ENCODE assay signal across 19 cellular contexts in genomic region chr3:117404153-117404552, GRCh38.
DNase-seq lines count a peak whose midpoint lies in the region; ATAC-seq and TF ChIP-seq lines count a peak whose summit lies in the region.
"Had no signal": no experiment of that assay in that cellular context is flagged by ENCODE, and none has a peak within 500 bp of the region (broad histone marks: within the 10 kb centered on the region; RNA-seq: fewer than 3 reads in every experiment).

No MANE protein-coding gene starts in this region.

- DNase-seq in RWPE2 (ENCODE audit: low spot score): no peak
- no peak for DNase-seq in omental fat pad (ENCODE audit: low spot score)
- no peak for DNase-seq in effector memory CD4-positive, alpha-beta T cell
- DNase-seq in CD4-positive, alpha-beta T cell: no peak
- DNase-seq in HuH-7 (ENCODE audit: low spot score): no peak
- DNase-seq: Caco-2; CD4-positive, alpha-beta memory T cell; DMS 273 treated with DMSO at 0.1 percent for 48 hours; DND-41; MG63; NCI-H1048; NCI-H1417 treated with DMSO at 0.1 percent for 48 hours; PC-9; RPMI8226; SIG-M5; T-cell had no signal

- H3K4me2 ChIP-seq in DOHH2 (ENCODE audit: low read length): peak overlapping the region; percentile 37
- H3K4me2 ChIP-seq: PC-9 had no signal

- TF ChIP-seq CTCF in DOHH2 (IDR thresholded peaks at IDR 0.05; ENCODE audit: low read depth, low read length, poor library complexity, severe bottlenecking): no peak
- TF ChIP-seq CTCF in RWPE2 (IDR thresholded peaks at IDR 0.05; ENCODE audit: poor library complexity, severe bottlenecking): no peak
- no peak for TF ChIP-seq CTCF in omental fat pad (IDR thresholded peaks at IDR 0.05)
- TF ChIP-seq CTCF in CD4-positive, alpha-beta T cell (IDR thresholded peaks at IDR 0.05): no peak

- no peak overlapping the region for H3K4me3 Mint-ChIP-seq in CD4-positive, alpha-beta T cell
- H3K4me3 Mint-ChIP-seq: CD4-positive, alpha-beta memory T cell; T-cell had no signal

- peaks cover 15% of the 10 kb centered on the region for H3K4me1 ChIP-seq in DOHH2 (ENCODE audit: control insufficient read depth, low read length)
- H3K4me1 ChIP-seq in RWPE2 (ENCODE audit: insufficient read depth, poor library complexity, severe bottlenecking): peaks cover 10% of the 10 kb centered on the region
- peaks cover 31% of the 10 kb centered on the region for H3K4me1 ChIP-seq in endocrine pancreas (ENCODE audit: control insufficient read depth, insufficient read depth, low read length)
- H3K4me1 ChIP-seq in effector memory CD4-positive, alpha-beta T cell (ENCODE audit: control insufficient read depth, insufficient read depth, low read length, poor library complexity, severe bottlenecking): no peaks in the 10 kb centered on the region
- H3K4me1 ChIP-seq: Caco-2 had no signal

- no peak overlapping the region for H3K9ac ChIP-seq in endocrine pancreas (ENCODE audit: control insufficient read depth, insufficient read depth, low read length)

- ATAC-seq in RWPE2 (ENCODE audit: low read depth): peak; percentile 65; the same call in 2 of the 3 replicates
- ATAC-seq in omental fat pad (ENCODE audit: low FRiP score): peak; percentile 50
- no peak for ATAC-seq in CD4-positive, alpha-beta T cell (ENCODE audit: poor library complexity)
- ATAC-seq: K562, T-cell had no signal

- no peak overlapping the region for H3K27ac Mint-ChIP-seq in CD4-positive, alpha-beta T cell
- H3K27ac Mint-ChIP-seq: CD4-positive, alpha-beta memory T cell; T-cell had no signal

- H3K36me3 ChIP-seq in DOHH2 (ENCODE audit: control insufficient read depth, low read length) (no peaks in the 10 kb centered on the region), RWPE2 (ENCODE audit: low read depth) (no peaks in the 10 kb centered on the region), endocrine pancreas (ENCODE audit: control insufficient read depth, insufficient read depth, low read length) (no peaks in the 10 kb centered on the region)
- H3K36me3 ChIP-seq in effector memory CD4-positive, alpha-beta T cell (ENCODE audit: control insufficient read depth, insufficient read depth, low read length): no peaks in the 10 kb centered on the region
- H3K36me3 ChIP-seq: MG63 had no signal

- H3K4me1 Mint-ChIP-seq in CD4-positive, alpha-beta T cell (ENCODE audit: low read depth): no peaks in the 10 kb centered on the region
- H3K4me1 Mint-ChIP-seq: CD4-positive, alpha-beta memory T cell; T-cell had no signal

- POLR2A ChIA-PET in CD4-positive, alpha-beta T cell (lab: Charles Lee): no interaction called here

- no peaks in the 10 kb centered on the region for H3K9me2 ChIP-seq in DOHH2 (replicated peaks; ENCODE audit: control insufficient read depth, low read length)

- H3K27me3 Mint-ChIP-seq in CD4-positive, alpha-beta T cell: no peaks in the 10 kb centered on the region
- H3K27me3 Mint-ChIP-seq: CD4-positive, alpha-beta memory T cell; T-cell had no signal

- no peaks in the 10 kb centered on the region for H3K79me2 ChIP-seq in DOHH2 (ENCODE audit: control insufficient read depth, low read length)

- H3K27me3 ChIP-seq in DOHH2 (ENCODE audit: control insufficient read depth, low read length) (no peaks in the 10 kb centered on the region; the same call in 1 of the 2 replicates), RWPE2 (ENCODE audit: insufficient read depth, poor library complexity, severe bottlenecking) (no peaks in the 10 kb centered on the region), endocrine pancreas (ENCODE audit: control insufficient read depth, insufficient read depth, low read length) (no peaks in the 10 kb centered on the region)
- H3K27me3 ChIP-seq in effector memory CD4-positive, alpha-beta T cell (replicated peaks; ENCODE audit: control insufficient read depth, insufficient read depth, low read length, poor library complexity, severe bottlenecking): no peaks in the 10 kb centered on the region
- no peaks in the 10 kb centered on the region for H3K27me3 ChIP-seq in CD4-positive, alpha-beta T cell (ENCODE audit: control insufficient read depth, insufficient read depth, low read length)
- H3K27me3 ChIP-seq: MG63 had no signal

- CTCF ChIA-PET in CD4-positive, alpha-beta T cell (lab: Charles Lee): no interaction called here

- intact Hi-C loops in CD4-positive, alpha-beta T cell (cut with DNase I, micrococcal nuclease): no loop called here

- H3K9me3 ChIP-seq in DOHH2 (ENCODE audit: control insufficient read depth, insufficient read depth, low read length) (no peaks in the 10 kb centered on the region), RWPE2 (ENCODE audit: severe bottlenecking) (no peaks in the 10 kb centered on the region), endocrine pancreas (ENCODE audit: control insufficient read depth, low read length) (no peaks in the 10 kb centered on the region)
- no peaks in the 10 kb centered on the region for H3K9me3 ChIP-seq in effector memory CD4-positive, alpha-beta T cell (ENCODE audit: control insufficient read depth, low read length)
- no peaks in the 10 kb centered on the region for H3K9me3 ChIP-seq in CD4-positive, alpha-beta T cell (ENCODE audit: control insufficient read depth, low read length)
- H3K9me3 ChIP-seq: Caco-2, MG63 had no signal

- H3K27ac ChIP-seq in DOHH2 (ENCODE audit: low read depth, low read length): no peak overlapping the region
- H3K27ac ChIP-seq in RWPE2 (ENCODE audit: poor library complexity, severe bottlenecking): no peak overlapping the region
- H3K27ac ChIP-seq in effector memory CD4-positive, alpha-beta T cell (ENCODE audit: insufficient read depth, low read length, poor library complexity, severe bottlenecking): no peak overlapping the region
- H3K27ac ChIP-seq in CD4-positive, alpha-beta T cell (ENCODE audit: low read depth, low read length): no peak overlapping the region
- H3K27ac ChIP-seq: PC-9 had no signal

- no peaks in the 10 kb centered on the region for H4K20me1 ChIP-seq in DOHH2 (ENCODE audit: control insufficient read depth, insufficient read depth, low read depth, low read length)

- no peaks in the 10 kb centered on the region for H3K9me3 Mint-ChIP-seq in CD4-positive, alpha-beta T cell

- no peak overlapping the region for H3K4me3 ChIP-seq in DOHH2 (ENCODE audit: low read length)
- H3K4me3 ChIP-seq in RWPE2 (ENCODE audit: severe bottlenecking): no peak overlapping the region
- H3K4me3 ChIP-seq in endocrine pancreas (ENCODE audit: control insufficient read depth, insufficient read depth, low read length): peak overlapping the region; percentile 19
- no peak overlapping the region for H3K4me3 ChIP-seq in effector memory CD4-positive, alpha-beta T cell (ENCODE audit: insufficient read depth, low read depth, low read length, poor library complexity, severe bottlenecking)
- H3K4me3 ChIP-seq: K562, MG63, PC-9 had no signal

- H3K36me3 Mint-ChIP-seq in CD4-positive, alpha-beta T cell (ENCODE audit: low read depth): no peaks in the 10 kb centered on the region
- H3K36me3 Mint-ChIP-seq: CD4-positive, alpha-beta memory T cell; T-cell had no signal

- H3F3A ChIP-seq in DOHH2 (ENCODE audit: control insufficient read depth, insufficient read depth): no peaks in the 10 kb centered on the region
